Comparison of ENCODE assay signal across 14 cellular contexts in genomic region chr14:93023802-93024434, GRCh38.
DNase-seq lines count a peak whose midpoint lies in the region; ATAC-seq, FAIRE-seq and TF ChIP-seq lines count a peak whose summit lies in the region.
"Had no signal": no experiment of that assay in that cellular context is flagged by ENCODE, and none has a peak within 500 bp of the region (broad histone marks: within the 10 kb centered on the region; RNA-seq: fewer than 3 reads in every experiment).

No MANE protein-coding gene starts in this region.

- H3K56ac ChIP-seq in H9 (ENCODE audit: insufficient read length, low read depth, low read length) = no peak overlapping the region

- H3K23me2 ChIP-seq in H9 (ENCODE audit: insufficient read length, low read depth, low read length, poor library complexity, severe bottlenecking) = no peaks in the 10 kb centered on the region

- no peak overlapping the region for H3K23ac ChIP-seq in H9 (ENCODE audit: insufficient read length, low read depth, low read length)

- H2AFZ ChIP-seq in H9 (ENCODE audit: low read length) (no peak overlapping the region), neural progenitor cell (replicated peaks) (no peak overlapping the region)

- no peak overlapping the region for H2BK5ac ChIP-seq in H9 (ENCODE audit: insufficient read length, low read length)

- H3K27ac Mint-ChIP-seq in CD14-positive monocyte (peak overlapping the region in 5 of 7 donors; percentile 30 to 74 (median 70)), H9 (peak overlapping the region; percentile 76 to 91 (median 88); a peak in 3 of 7 replicates), neural progenitor cell (peak overlapping the region; percentile 22)

- H4K91ac ChIP-seq in H9 (ENCODE audit: insufficient read length, low read depth, low read length) = no peak overlapping the region

- no peak overlapping the region for H2AK5ac ChIP-seq in H9 (ENCODE audit: insufficient read length, low read length)

- H3K4me1 Mint-ChIP-seq in CD14-positive monocyte (peaks cover 16% of the 10 kb centered on the region), H9 (peaks cover 34 to 54% of the 10 kb centered on the region in 2 experiments), neural progenitor cell (peaks cover 29% of the 10 kb centered on the region)

- H3K27ac ChIP-seq in H9 (ENCODE audit: insufficient read length, low read depth, low read length) = no peak overlapping the region
- H3K27ac ChIP-seq in neural progenitor cell = peak overlapping the region; percentile 37
- H3K27ac ChIP-seq: heart left ventricle, SJCRH30 had no signal

- no peak overlapping the region for H3T11ph ChIP-seq in H9 (ENCODE audit: low read length)

- H3K4me2 ChIP-seq in H9 (ENCODE audit: insufficient read depth, insufficient read length, low read length) = no peak overlapping the region
- H3K4me2 ChIP-seq in neural progenitor cell = peak overlapping the region; percentile 22

- intact Hi-C loops in CD14-positive monocyte (cut with micrococcal nuclease) = no loop called here

- no peak overlapping the region for H2BK12ac ChIP-seq in H9 (ENCODE audit: insufficient read length, low read depth, low read length)

- H3K4me3 Mint-ChIP-seq in CD14-positive monocyte = no peak overlapping the region
- H3K4me3 Mint-ChIP-seq in H9 = no peak overlapping the region
- H3K4me3 Mint-ChIP-seq in neural progenitor cell = no peak overlapping the region
- H3K4me3 Mint-ChIP-seq: activated naive CD8-positive, alpha-beta T cell treated with anti-CD3 and anti-CD28 coated beads, Interleukin-2, amount 10 ng/mL, durations not matched to agents 7 days and 5 days; CD4-positive, alpha-beta memory T cell had no signal

- no peak for TF ChIP-seq CTCF in CD14-positive monocyte (IDR thresholded peaks at IDR 0.05)
- TF ChIP-seq CTCF in H9 (conservative IDR thresholded peaks at IDR 0.05) = no peak
- TF ChIP-seq CTCF in bronchial epithelial cell (IDR thresholded peaks at IDR 0.05; ENCODE audit: insufficient read depth, low read length, severe bottlenecking) = no peak
- no peak for TF ChIP-seq CTCF in neural progenitor cell (IDR thresholded peaks at IDR 0.05)

- no peak overlapping the region for H3K14ac ChIP-seq in H9 (ENCODE audit: insufficient read depth, low read length)

- H2BK20ac ChIP-seq in H9 (ENCODE audit: low read depth, low read length, poor library complexity, severe bottlenecking) = no peak overlapping the region

- H3K9me3 Mint-ChIP-seq in CD14-positive monocyte (peaks cover 0 to 4% (median 0%) of the 10 kb centered on the region in 7 donors), H9 (no peaks in the 10 kb centered on the region), neural progenitor cell (no peaks in the 10 kb centered on the region)
- H3K9me3 Mint-ChIP-seq: activated naive CD8-positive, alpha-beta T cell treated with anti-CD3 and anti-CD28 coated beads, Interleukin-2, amount 10 ng/mL, durations not matched to agents 7 days and 5 days had no signal

- H3K36me3 ChIP-seq in bronchial epithelial cell (ENCODE audit: control insufficient read depth, insufficient read depth, low read length) (peaks cover 2% of the 10 kb centered on the region), neural progenitor cell (no peaks in the 10 kb centered on the region)
- H3K36me3 ChIP-seq: heart left ventricle had no signal

- H3K4me3 ChIP-seq in bronchial epithelial cell (ENCODE audit: low read depth, low read length) (no peak overlapping the region), neural progenitor cell (no peak overlapping the region)
- H3K4me3 ChIP-seq: heart left ventricle, SJCRH30 had no signal

- DNase-seq in CD14-positive monocyte (ENCODE audit: low spot score) (no peak), H9 (no peak), bronchial epithelial cell (ENCODE audit: low read depth) (no peak), neural progenitor cell (ENCODE audit: low spot score) (no peak), activated gamma-delta T cell treated with Interleukin-2 at 50 U/mL for 16 hours (no peak)
- DNase-seq: activated naive CD8-positive, alpha-beta T cell treated with anti-CD3 and anti-CD28 coated beads, Interleukin-2, amount 10 ng/mL, durations not matched to agents 7 days and 5 days; CD4-positive, alpha-beta memory T cell; DMS153; heart left ventricle; stimulated activated naive CD4-positive, alpha-beta T cell had no signal

- peaks cover 0 to 2% (median 0%) of the 10 kb centered on the region in 3 donors for H3K27me3 Mint-ChIP-seq in CD14-positive monocyte (ENCODE audit: low read depth in 3 of 3)
- no peaks in the 10 kb centered on the region; the same call in 1 of the 2 replicates for H3K27me3 Mint-ChIP-seq in H9 (ENCODE audit: low read depth)
- H3K27me3 Mint-ChIP-seq in neural progenitor cell (ENCODE audit: insufficient read depth, low read depth) = peaks cover 11% of the 10 kb centered on the region
- H3K27me3 Mint-ChIP-seq: activated naive CD8-positive, alpha-beta T cell treated with anti-CD3 and anti-CD28 coated beads, Interleukin-2, amount 10 ng/mL, durations not matched to agents 7 days and 5 days; CD4-positive, alpha-beta memory T cell had no signal

- H3F3A ChIP-seq in neural progenitor cell (ENCODE audit: low read depth) = peaks cover 9% of the 10 kb centered on the region

- no peak overlapping the region for H3K4ac ChIP-seq in H9 (ENCODE audit: low read depth, low read length)

- FAIRE-seq in bronchial epithelial cell (lab: Jason Lieb, UNC) = peak; percentile 36
- FAIRE-seq: TTC549 had no signal

- no peak overlapping the region for H4K5ac ChIP-seq in H9 (ENCODE audit: insufficient read length, low read depth, low read length)

- no peaks in the 10 kb centered on the region for H3K79me1 ChIP-seq in H9 (ENCODE audit: insufficient read depth, low read depth, low read length, poor library complexity, severe bottlenecking)

- no peaks in the 10 kb centered on the region for H3K9me3 ChIP-seq in H9 (ENCODE audit: control insufficient read depth, low read depth, low read length)
- H3K9me3 ChIP-seq in neural progenitor cell (ENCODE audit: low read depth) = no peaks in the 10 kb centered on the region
- H3K9me3 ChIP-seq: heart left ventricle, SJCRH30 had no signal

- ATAC-seq in GM19023 (IDR thresholded peaks at IDR 0.05; ENCODE audit: unreplicated experiment) = no peak
- ATAC-seq in HG02852 (IDR thresholded peaks at IDR 0.05; ENCODE audit: unreplicated experiment) = no peak
- ATAC-seq: heart left ventricle had no signal

- H4K20me1 ChIP-seq in H9 (ENCODE audit: control insufficient read depth, insufficient read depth, insufficient read length) (no peaks in the 10 kb centered on the region), neural progenitor cell (ENCODE audit: low read depth) (peaks cover 6% of the 10 kb centered on the region)

- peaks cover 2% of the 10 kb centered on the region; the same call in 1 of the 2 replicates for H3K79me2 ChIP-seq in H9 (ENCODE audit: insufficient read depth, low read length)
- H3K79me2 ChIP-seq in neural progenitor cell (ENCODE audit: low read depth) = no peaks in the 10 kb centered on the region

- H3K9ac ChIP-seq in H9 (ENCODE audit: extremely low read depth, insufficient read length, low read length) (no peak overlapping the region), neural progenitor cell (no peak overlapping the region)

- H3K4me1 ChIP-seq in H9 (ENCODE audit: insufficient read depth, low read length) = peaks cover 4% of the 10 kb centered on the region; the same call in 1 of the 2 replicates
- peaks cover 28% of the 10 kb centered on the region for H3K4me1 ChIP-seq in neural progenitor cell

- H3K27me3 ChIP-seq in H9 (ENCODE audit: insufficient read depth, low read length) (no peaks in the 10 kb centered on the region), bronchial epithelial cell (ENCODE audit: control insufficient read depth, insufficient read depth, low read length) (no peaks in the 10 kb centered on the region), neural progenitor cell (no peaks in the 10 kb centered on the region)
- H3K27me3 ChIP-seq: heart left ventricle, SJCRH30 had no signal

- no peak overlapping the region for H2BK15ac ChIP-seq in H9 (ENCODE audit: low read depth, low read length)

- no peak overlapping the region for H2BK120ac ChIP-seq in H9 (ENCODE audit: low read depth, low read length, poor library complexity, severe bottlenecking)

- no peak overlapping the region for H4K8ac ChIP-seq in H9 (replicated peaks; ENCODE audit: insufficient read length, low read depth, low read length)

- WGBS in H9 (ENCODE audit: extremely low coverage, insufficient read length, low lambda C conversion rate) = no CpG with 5 or more reads among the region's 12 CpGs

- peaks cover 26 to 68% of the 10 kb centered on the region in 2 donors for H3K36me3 Mint-ChIP-seq in CD14-positive monocyte
- peaks cover 0 to 4% (median 2%) of the 10 kb centered on the region in 3 experiments; a peak in 4 of 7 replicates for H3K36me3 Mint-ChIP-seq in H9 (ENCODE audit: insufficient read depth in 1 of 3, low read depth in 3 of 3)
- H3K36me3 Mint-ChIP-seq in neural progenitor cell = peaks cover 2% of the 10 kb centered on the region

- no peak overlapping the region for H3K18ac ChIP-seq in H9 (ENCODE audit: insufficient read length, low read depth, low read length)

Comparison
In these comparisons a context has a peak if more than half of its experiments do, and no peak if none do; other contexts are left out.
1. H3K27ac Mint-ChIP-seq: peak in every context shown above with its lines; median percentile 88 in H9; 70 in CD14-positive monocyte; 22 in neural progenitor cell.